In the genomic region with DNA sequence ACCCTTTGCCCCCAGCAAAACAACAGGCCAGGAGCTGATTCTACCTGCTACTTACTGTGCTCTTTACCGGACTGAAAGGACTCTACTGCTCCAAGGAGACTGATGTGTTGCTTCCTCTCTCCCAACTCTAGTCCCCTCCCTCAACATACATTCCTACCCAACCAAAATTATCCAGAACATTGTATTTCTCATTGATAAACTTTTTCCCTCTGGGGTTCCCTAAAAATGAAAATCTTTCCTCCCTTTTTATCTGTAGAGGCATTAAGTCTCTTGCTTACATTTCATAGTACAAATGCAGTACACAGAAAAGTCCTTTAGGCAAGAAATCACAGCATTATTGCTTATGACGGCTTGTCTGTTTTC, we compare ENCODE assay signal across 9 cellular contexts. TPM values are rescaled to one million over a fixed set of nuclear protein-coding genes. Genes with fewer than 3 reads are reported as not detected.
DNase-seq lines count a peak whose midpoint lies in the region; ATAC-seq and TF ChIP-seq lines count a peak whose summit lies in the region.
"Had no signal": no experiment of that assay in that cellular context is flagged by ENCODE, and none has a peak within 500 bp of the region (broad histone marks: within the 10 kb centered on the region; RNA-seq: fewer than 3 reads in every experiment).

No MANE protein-coding gene starts in this region.

- H3K27me3 ChIP-seq in BLaER1 (peaks cover 17% of the 10 kb centered on the region), MM.1S (replicated peaks; ENCODE audit: insufficient read depth, low read length) (no peaks in the 10 kb centered on the region), dorsolateral prefrontal cortex (no peaks in the 10 kb centered on the region), neural cell (ENCODE audit: insufficient read depth, low read depth, low read length) (peaks cover 29% of the 10 kb centered on the region)

- peak overlapping the region; percentile 98 for H3K4me2 ChIP-seq in BLaER1
- peak overlapping the region; percentile 95 for H3K4me2 ChIP-seq in MM.1S (ENCODE audit: low read depth, low read length)
- peak overlapping the region; percentile 61 for H3K4me2 ChIP-seq in neural cell (ENCODE audit: low read length)

- H4K20me1 ChIP-seq in BLaER1, result no peaks in the 10 kb centered on the region
- no peaks in the 10 kb centered on the region for H4K20me1 ChIP-seq in MM.1S (ENCODE audit: insufficient read depth, low read length)
- H4K20me1 ChIP-seq in neural cell (ENCODE audit: insufficient read depth), result no peaks in the 10 kb centered on the region

- H2AFZ ChIP-seq in MM.1S (ENCODE audit: low read length) (peak overlapping the region; percentile 99), neural cell (ENCODE audit: low read depth, low read length) (no peak overlapping the region)

- no peak for TF ChIP-seq EP300 in neural cell (conservative IDR thresholded peaks at IDR 0.05; ENCODE audit: poor library complexity, severe bottlenecking)

- intact Hi-C loops in dorsolateral prefrontal cortex (cut with DNase I), result loop anchor here (5.0 to 10.0 kb wide), 6 partner anchors 66 to 351 kb away; no protein-coding TSS in a partner anchor

- H3K9me3 ChIP-seq in BLaER1 (no peaks in the 10 kb centered on the region), MM.1S (replicated peaks; ENCODE audit: insufficient read depth, low read length) (no peaks in the 10 kb centered on the region), neural cell (ENCODE audit: low read length) (no peaks in the 10 kb centered on the region)

- no peak for ATAC-seq in GM21526 (IDR thresholded peaks at IDR 0.05; ENCODE audit: low FRiP score, unreplicated experiment)

- H3K4me1 ChIP-seq in BLaER1 (peaks cover 16% of the 10 kb centered on the region; the same call in 1 of the 2 replicates), MM.1S (ENCODE audit: low read length) (peaks cover 12% of the 10 kb centered on the region)

- H3K36me3 ChIP-seq in BLaER1 (no peaks in the 10 kb centered on the region), MM.1S (replicated peaks; ENCODE audit: insufficient read depth, low read length) (no peaks in the 10 kb centered on the region), neural cell (ENCODE audit: insufficient read depth, low read length) (no peaks in the 10 kb centered on the region)

- TF ChIP-seq CTCF in MM.1S (IDR thresholded peaks at IDR 0.05; ENCODE audit: low read length), result no peak
- peak in 7 of 56 donors; percentile 2 to 33 (median 9) for TF ChIP-seq CTCF in dorsolateral prefrontal cortex (IDR thresholded peaks at IDR 0.05 in 54 of 56, conservative IDR thresholded peaks at IDR 0.05 in 2 of 56; ENCODE audit: low read depth in 1 of 56, partially characterized antibody in 56 of 56)
- TF ChIP-seq CTCF in neural cell (IDR thresholded peaks at IDR 0.05; ENCODE audit: poor library complexity, severe bottlenecking), result no peak

- H3K79me2 ChIP-seq in MM.1S (ENCODE audit: low read length), result no peaks in the 10 kb centered on the region
- no peaks in the 10 kb centered on the region for H3K79me2 ChIP-seq in neural cell (replicated peaks; ENCODE audit: insufficient read depth, low read length)

- H3K9ac ChIP-seq in BLaER1 (no peak overlapping the region), MM.1S (ENCODE audit: low read length) (peak overlapping the region; percentile 21; the same call in 1 of the 2 replicates), neural cell (ENCODE audit: low read length) (peak overlapping the region; percentile 54)

- H3F3A ChIP-seq in MM.1S (ENCODE audit: insufficient read depth, low read length) (peaks cover 23% of the 10 kb centered on the region), neural cell (ENCODE audit: insufficient read depth, low read length, poor library complexity, severe bottlenecking) (no peaks in the 10 kb centered on the region)

- TF ChIP-seq RAD21 in neural cell (conservative IDR thresholded peaks at IDR 0.05), result peak; percentile 2

- H3K4me3 ChIP-seq in BLaER1 (peak overlapping the region; percentile 79; the same call in 1 of the 2 replicates), MM.1S (ENCODE audit: low read length) (peak overlapping the region; percentile 83), dorsolateral prefrontal cortex (peak overlapping the region; percentile 45 to 91 (median 80)), neural cell (ENCODE audit: low read length) (peak overlapping the region; percentile 88)

- no peaks in the 10 kb centered on the region for H3K9me2 ChIP-seq in MM.1S (replicated peaks; ENCODE audit: insufficient read depth, low read length)
- no peaks in the 10 kb centered on the region for H3K9me2 ChIP-seq in neural cell (ENCODE audit: insufficient read depth, low read length)

- DNase-seq in MM.1S (no peak), dorsolateral prefrontal cortex (no peak), AML-193 (lab: John Stamatoyannopoulos, UW) (no peak), NCI-H1048 (lab: John Stamatoyannopoulos, UW) (no peak), hypothalamus (lab: John Stamatoyannopoulos, UW) (no peak)

- H3K27ac ChIP-seq in BLaER1 (no peak overlapping the region), MM.1S (ENCODE audit: low read length) (peak overlapping the region; percentile 49; the same call in 1 of the 2 replicates), dorsolateral prefrontal cortex (peak overlapping the region in 53 of 59 donors; percentile 24 to 97 (median 92)), neural cell (ENCODE audit: low read length) (no peak overlapping the region)

TF ChIP-seq in neural cell, 6 proteins besides CTCF, POLR2A, EP300 and RAD21:
- TF ChIP-seq SMC3 (conservative IDR thresholded peaks at IDR 0.05; ENCODE audit: poor library complexity) (no peak), POLR2AphosphoS5 (IDR thresholded peaks at IDR 0.05) (no peak), TAF1 (IDR thresholded peaks at IDR 0.05; ENCODE audit: low read depth) (no peak)

RNA-seq across cellular contexts. Expression of a gene that starts 0.9 kb away (rescaled TPM):
- 10 to 100 TPM in 17 of 120 experiments, 1 to 10 TPM in 103; 3.0 to 17.2 (median 7.8) TPM for total RNA-seq in dorsolateral prefrontal cortex
- polyA plus RNA-seq in neural cell, result not detected in 2 replicates
- polyA minus RNA-seq in neural cell, result 0.24 and 0.35 TPM in 2 replicates
- total RNA-seq: activated T-helper 2 cell treated with anti-CD3 and anti-CD28 coated beads, Interferon-gamma antibody, Interleukin-2, Interleukin-4, amounts not matched to agents 10 μg/mL and 5 μg/mL and 100 μg/mL, durations not matched to agents 14 hours and 24 hours and 36 hours had no signal

Comparison
In these comparisons a context has a peak if more than half of its experiments do, and no peak if none do; other contexts are left out.
1. H3K27ac ChIP-seq: peak in MM.1S (single experiment) and dorsolateral prefrontal cortex (53 of 59); none in BLaER1 (single experiment) and neural cell (single experiment).
2. Peak in every context shown above with its lines, with median percentiles within 50 percentile points of each other: H3K4me2 ChIP-seq and H3K4me3 ChIP-seq.